Comparison of ENCODE assay signal across 34 cellular contexts in genomic region chr5:117010574-117010973, GRCh38.
"Had no signal": no experiment of that assay in that cellular context is flagged by ENCODE, and none has a peak within 500 bp of the region (broad histone marks: within the 10 kb centered on the region; RNA-seq: fewer than 3 reads in every experiment).

No MANE protein-coding gene starts in this region.

- DNase-seq: Karpas-422, Kasumi-1, MG63, MM.1S, MV-4-11, NCI-H1048, NCI-H1092, NCI-H1092 treated with DMSO at 0.1 percent for 48 hours, NCI-H1105, NCI-H1105 treated with DMSO at 0.1 percent for 48 hours, NCI-H1417, NCI-H1417 treated with DMSO at 0.1 percent for 48 hours, NCI-H1436, NCI-H1436 treated with DMSO at 0.1 percent for 48 hours, NCI-H146, NCI-H1694, NCI-H1694 treated with DMSO at 0.1 percent for 48 hours, NCI-H187, NCI-H187 treated with DMSO at 0.1 percent for 48 hours, NCI-H1930, NCI-H2029, NCI-H2029 treated with DMSO at 0.1 percent for 48 hours, NCI-H2081, NCI-H2081 treated with DMSO at 0.1 percent for 48 hours, NCI-H2107, NCI-H2171, NCI-H2171 treated with DMSO at 0.1 percent for 48 hours, NCI-H2227 treated with DMSO at 0.1 percent for 48 hours, NCI-H226, NCI-H345, NCI-H446, NCI-H446 treated with DMSO at 0.1 percent for 48 hours, NCI-H510A, NCI-H510A treated with DMSO at 0.1 percent for 48 hours had no signal

- H3K27me3 ChIP-seq: MG63 had no signal

- H3K9me3 ChIP-seq: MG63 had no signal

- H3K36me3 ChIP-seq: MG63 had no signal

- H3K4me3 ChIP-seq: MG63 had no signal
